Comparison of ENCODE assay signal across 24 cellular contexts in the genomic region with DNA sequence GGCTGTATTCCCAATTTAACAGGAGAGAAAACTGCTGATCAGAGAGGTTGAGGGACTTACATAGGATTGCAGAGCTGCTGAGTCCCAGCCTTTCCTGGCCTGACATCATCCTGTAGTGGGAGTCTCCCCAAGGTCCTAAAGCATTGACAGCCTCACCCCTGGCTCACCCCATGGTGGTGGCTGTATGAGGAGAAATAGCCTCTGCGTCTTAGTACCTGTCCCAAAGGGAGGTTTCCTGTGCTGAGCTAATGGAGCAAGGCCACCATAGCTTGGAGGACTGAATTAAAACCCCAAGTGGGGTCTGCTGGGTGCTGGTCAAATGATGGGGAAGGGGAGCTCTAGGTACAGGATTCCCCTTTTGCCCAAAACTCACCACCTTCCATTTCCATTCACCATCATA.
DNase-seq lines count a peak whose midpoint lies in the region; ATAC-seq, FAIRE-seq and TF ChIP-seq lines count a peak whose summit lies in the region.
"Had no signal": no experiment of that assay in that cellular context is flagged by ENCODE, and none has a peak within 500 bp of the region (broad histone marks: within the 10 kb centered on the region; RNA-seq: fewer than 3 reads in every experiment).

No MANE protein-coding gene starts in this region.

- H3K27me3 Mint-ChIP-seq in T-helper 2 cell treated with Interferon-gamma antibody and Interleukin-4, amounts not matched to agents 5 μg/mL and 100 μg/mL, for 36 hours (ENCODE audit: low read depth), result no peaks in the 10 kb centered on the region
- H3K27me3 Mint-ChIP-seq: CD4-positive, CD25-positive, alpha-beta regulatory T cell had no signal

- H3K9me3 Mint-ChIP-seq in T-helper 2 cell treated with Interferon-gamma antibody and Interleukin-4, amounts not matched to agents 5 μg/mL and 100 μg/mL, for 36 hours, result no peaks in the 10 kb centered on the region
- H3K9me3 Mint-ChIP-seq: CD8-positive, alpha-beta T cell; GM23338; H9 had no signal

- H3K36me3 ChIP-seq in BLaER1 (no peaks in the 10 kb centered on the region), esophagus muscularis mucosa (no peaks in the 10 kb centered on the region), lung (ENCODE audit: control insufficient read depth in 2 of 2, insufficient read depth in 2 of 2, low read length in 2 of 2) (no peaks in the 10 kb centered on the region), Karpas-422 (ENCODE audit: insufficient read depth, low read length) (no peaks in the 10 kb centered on the region)
- H3K36me3 ChIP-seq: BE2C had no signal

- H3K27ac ChIP-seq in BLaER1, result no peak overlapping the region
- no peak overlapping the region for H3K27ac ChIP-seq in esophagus muscularis mucosa (replicated peaks in 1 of 4)
- no peak overlapping the region for H3K27ac ChIP-seq in lung (ENCODE audit: low read depth in 1 of 2, low read length in 1 of 2)
- H3K27ac ChIP-seq in Karpas-422 (ENCODE audit: low read length), result no peak overlapping the region
- H3K27ac ChIP-seq: A549, C4-2B had no signal

- no peak for TF ChIP-seq EP300 in esophagus muscularis mucosa (IDR thresholded peaks at IDR 0.05)

- H3K9me3 ChIP-seq in BLaER1 (no peaks in the 10 kb centered on the region), esophagus muscularis mucosa (no peaks in the 10 kb centered on the region), lung (ENCODE audit: control insufficient read depth in 2 of 2, insufficient read depth in 1 of 2, low read length in 1 of 2) (peaks cover 0 to 2% of the 10 kb centered on the region in 2 donors), Karpas-422 (ENCODE audit: low read length) (no peaks in the 10 kb centered on the region)
- H3K9me3 ChIP-seq: A549, BE2C, Caco-2 had no signal

- TF ChIP-seq POLR2A in esophagus muscularis mucosa (IDR thresholded peaks at IDR 0.05; ENCODE audit: low read depth), result no peak

- no peaks in the 10 kb centered on the region for H3K79me2 ChIP-seq in Karpas-422 (ENCODE audit: low read length)

- no peak overlapping the region for H3K4me3 Mint-ChIP-seq in T-helper 2 cell treated with Interferon-gamma antibody and Interleukin-4, amounts not matched to agents 5 μg/mL and 100 μg/mL, for 36 hours
- H3K4me3 Mint-ChIP-seq: CD4-positive, CD25-positive, alpha-beta regulatory T cell; CD8-positive, alpha-beta T cell; GM23338; H9 had no signal

- intact Hi-C loops in esophagus muscularis mucosa (cut with DNase I), result no loop called here

- H3K36me3 Mint-ChIP-seq in T-helper 2 cell treated with Interferon-gamma antibody and Interleukin-4, amounts not matched to agents 5 μg/mL and 100 μg/mL, for 36 hours (ENCODE audit: low read depth), result no peaks in the 10 kb centered on the region
- H3K36me3 Mint-ChIP-seq: CD4-positive, CD25-positive, alpha-beta regulatory T cell; CD8-positive, alpha-beta T cell had no signal

- no peak overlapping the region for H3K27ac Mint-ChIP-seq in T-helper 2 cell treated with Interferon-gamma antibody and Interleukin-4, amounts not matched to agents 5 μg/mL and 100 μg/mL, for 36 hours
- H3K27ac Mint-ChIP-seq: CD4-positive, CD25-positive, alpha-beta regulatory T cell; CD8-positive, alpha-beta T cell; GM23338; H9 had no signal

- H2AFZ ChIP-seq in Karpas-422 (ENCODE audit: low read length), result no peak overlapping the region
- H2AFZ ChIP-seq: GM23338 had no signal

- H3K4me1 ChIP-seq in BLaER1 (peaks cover 51% of the 10 kb centered on the region), esophagus muscularis mucosa (peaks cover 0 to 4% (median 0%) of the 10 kb centered on the region in 4 donors), lung (ENCODE audit: control insufficient read depth in 2 of 2, insufficient read depth in 2 of 2, low read length in 2 of 2) (no peaks in the 10 kb centered on the region), Karpas-422 (ENCODE audit: low read length) (no peaks in the 10 kb centered on the region)
- H3K4me1 ChIP-seq: A549, BE2C, Caco-2 had no signal

- H3K4me3 ChIP-seq in BLaER1 (0 out of 2 replicates have a peak overlapping the region, but pooled peaks have one; percentile 29), esophagus muscularis mucosa (no peak overlapping the region), lung (no peak overlapping the region), Karpas-422 (ENCODE audit: low read length) (no peak overlapping the region)
- H3K4me3 ChIP-seq: A549, GM12878, GM23338 had no signal

- ATAC-seq in lung (ENCODE audit: insufficient read depth, low FRiP score), result no peak
- ATAC-seq: A549; CD8-positive, alpha-beta T cell; GM12878; GM23338; HCT116 had no signal

- peak; percentile 23 for FAIRE-seq in HTR-8/SVneo (lab: Jason Lieb, UNC)
- FAIRE-seq: A549, GM12878, GM19239 had no signal

- H3K9me2 ChIP-seq in Karpas-422 (replicated peaks; ENCODE audit: insufficient read depth, low read length), result no peaks in the 10 kb centered on the region

- no peaks in the 10 kb centered on the region for H4K20me1 ChIP-seq in BLaER1
- H4K20me1 ChIP-seq in Karpas-422 (ENCODE audit: insufficient read depth, low read depth, low read length), result no peaks in the 10 kb centered on the region

- WGBS in esophagus muscularis mucosa, result 89% methylated on average over 1 of the region's 1 CpG
- 77 to 86% methylated on average over 1 of the region's 1 CpG for WGBS in lung, 2 donors

- no peaks in the 10 kb centered on the region for H3K4me1 Mint-ChIP-seq in T-helper 2 cell treated with Interferon-gamma antibody and Interleukin-4, amounts not matched to agents 5 μg/mL and 100 μg/mL, for 36 hours (ENCODE audit: low read depth)
- H3K4me1 Mint-ChIP-seq: CD4-positive, CD25-positive, alpha-beta regulatory T cell had no signal

- H3K9ac ChIP-seq in BLaER1 (no peak overlapping the region), Karpas-422 (ENCODE audit: low read length) (no peak overlapping the region)

- TF ChIP-seq CTCF in esophagus muscularis mucosa (IDR thresholded peaks at IDR 0.05) (no peak), lung (IDR thresholded peaks at IDR 0.05; ENCODE audit: control extremely low read depth, extremely low read depth) (no peak)

- DNase-seq in HTR-8/SVneo (ENCODE audit: insufficient read length, low spot score) (no peak), esophagus muscularis mucosa (ENCODE audit: extremely low spot score) (peak; percentile 57), lung (ENCODE audit: low spot score) (peak; percentile 3), Karpas-422 (no peak), NCI-H446 treated with DMSO at 0.1 percent for 48 hours (lab: John Stamatoyannopoulos, UW) (no peak)
- no peak for DNase-seq in T-helper 2 cell treated with Interferon-gamma antibody and Interleukin-4, amounts not matched to agents 5 μg/mL and 100 μg/mL, for 36 hours (ENCODE audit: low spot score)
- DNase-seq: 8988T; ACHN; AML-193; BE2C; CD4-positive, CD25-positive, alpha-beta regulatory T cell; CD8-positive, alpha-beta T cell; DMS79; EL; GDM1; H9 had no signal

- H3K4me2 ChIP-seq in BLaER1 (peak overlapping the region; percentile 79), Karpas-422 (ENCODE audit: low read depth, low read length, poor library complexity, severe bottlenecking) (no peak overlapping the region)
- H3K4me2 ChIP-seq: A549, GM23338 had no signal

- no peaks in the 10 kb centered on the region for H3K27me3 ChIP-seq in BLaER1
- peaks cover 0 to 36% (median 0%) of the 10 kb centered on the region in 4 donors for H3K27me3 ChIP-seq in esophagus muscularis mucosa
- H3K27me3 ChIP-seq in lung (ENCODE audit: control insufficient read depth, insufficient read depth), result no peaks in the 10 kb centered on the region
- H3K27me3 ChIP-seq in Karpas-422 (ENCODE audit: low read length), result no peaks in the 10 kb centered on the region
- H3K27me3 ChIP-seq: BE2C had no signal

Comparison
In these comparisons a context has a peak if more than half of its experiments do, and no peak if none do; other contexts are left out.
1. DNase-seq: peak in esophagus muscularis mucosa (single experiment) and lung (single experiment); none in HTR-8/SVneo (single experiment), Karpas-422 (single experiment), NCI-H446 treated with DMSO at 0.1 percent for 48 hours (single experiment) and T-helper 2 cell treated with Interferon-gamma antibody and Interleukin-4, amounts not matched to agents 5 μg/mL and 100 μg/mL, for 36 hours (single experiment).